9 cellular contexts compared by ENCODE assay signal in the genomic region with DNA sequence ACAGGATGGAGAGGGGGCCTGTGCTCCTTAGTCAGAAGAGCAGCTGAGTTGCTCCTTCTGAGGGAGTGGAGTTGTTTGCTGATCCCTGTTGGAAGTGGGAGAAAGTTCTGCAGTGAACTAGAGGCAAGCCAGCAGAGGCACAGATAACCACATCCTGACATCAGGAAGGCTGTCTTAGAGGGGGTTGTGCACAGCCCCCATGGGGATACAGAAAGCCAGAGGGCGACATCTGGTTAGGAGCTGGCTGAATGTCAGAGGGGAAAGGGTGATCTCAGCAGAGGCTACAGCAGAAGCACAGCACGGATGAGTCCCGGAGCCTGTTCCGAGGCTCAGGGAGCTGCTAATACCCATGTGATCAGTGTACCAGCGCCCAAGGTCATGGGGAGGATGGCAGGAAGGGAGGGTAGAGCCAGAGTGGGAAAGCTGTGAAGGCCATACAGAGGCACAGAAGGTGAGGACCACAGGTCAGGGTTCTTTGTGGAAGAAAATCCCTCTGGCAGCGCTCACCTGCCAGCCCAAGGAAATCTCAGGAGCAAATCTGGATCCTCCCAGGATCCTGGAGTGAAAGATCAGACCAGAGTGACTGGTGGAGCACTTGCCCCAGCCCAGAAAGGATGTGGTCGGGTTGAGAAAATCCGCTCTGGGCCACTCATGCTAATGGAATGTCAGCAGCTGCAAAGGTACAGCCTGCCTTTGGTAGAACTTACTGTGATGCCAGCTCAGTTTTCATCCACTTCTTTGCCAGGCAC.
DNase-seq lines count a peak whose midpoint lies in the region; ATAC-seq, FAIRE-seq and TF ChIP-seq lines count a peak whose summit lies in the region.
"Had no signal": no experiment of that assay in that cellular context is flagged by ENCODE, and none has a peak within 500 bp of the region (broad histone marks: within the 10 kb centered on the region; RNA-seq: fewer than 3 reads in every experiment).

No MANE protein-coding gene starts in this region.

- H3K36me3 ChIP-seq in astrocyte (ENCODE audit: insufficient read depth, low read length): peaks cover 5% of the 10 kb centered on the region
- H3K36me3 ChIP-seq in stomach: peaks cover 0 to 41% (median 36%) of the 10 kb centered on the region in 4 donors
- H3K36me3 ChIP-seq in small intestine (ENCODE audit: control insufficient read depth in 2 of 2, insufficient read depth in 2 of 2, low read length in 2 of 2): peaks cover 6 to 14% of the 10 kb centered on the region in 2 donors
- H3K36me3 ChIP-seq: cardiac muscle cell had no signal

- peak; percentile 32 to 33; a peak in 4 of 5 replicates for TF ChIP-seq RAD21 in A549 (conservative IDR thresholded peaks at IDR 0.05 in 1 of 2, IDR thresholded peaks at IDR 0.05 in 1 of 2)

- 8% methylated on average over 8 of the region's 8 CpGs for WGBS in A549 (ENCODE audit: missing lambda C conversion rate)
- 56 to 81% (median 71%) methylated on average over 8 of the region's 8 CpGs for WGBS in stomach, 5 donors
- WGBS in small intestine, 3 donors: 70 to 87% (median 82%) methylated on average over 8 of the region's 8 CpGs

- peak overlapping the region; percentile 41 for H2AFZ ChIP-seq in astrocyte (ENCODE audit: low read depth, low read length)

- H3K27ac ChIP-seq in A549 (peak overlapping the region; percentile 86 to 97), astrocyte (ENCODE audit: low read depth, low read length) (peak overlapping the region; percentile 98), stomach (peak overlapping the region; percentile 2 to 79 (median 69)), small intestine (ENCODE audit: low read depth in 1 of 2, low read length in 1 of 2) (peak overlapping the region in 1 of 2 donors; percentile 70)
- H3K27ac ChIP-seq: cardiac muscle cell had no signal

- peak overlapping the region; percentile 85 for H3K9ac ChIP-seq in astrocyte (ENCODE audit: low read length)

- no peak for TF ChIP-seq POLR2A in A549 (IDR thresholded peaks at IDR 0.05; ENCODE audit: low read length)
- no peak for TF ChIP-seq POLR2A in stomach (IDR thresholded peaks at IDR 0.05)

- POLR2A ChIA-PET in A549 (lab: Yijun Ruan, JAX): interaction anchor here (1.0 to 2.1 kb wide), 6 partner anchors 11 to 279 kb away, joined by 3 to 8 read pairs (median 6); no protein-coding TSS in a partner anchor

- H3K27me3 ChIP-seq in astrocyte (ENCODE audit: insufficient read depth, low read length) (no peaks in the 10 kb centered on the region), stomach (no peaks in the 10 kb centered on the region), small intestine (ENCODE audit: control insufficient read depth in 2 of 2, insufficient read depth in 2 of 2, low read length in 2 of 2) (no peaks in the 10 kb centered on the region)
- H3K27me3 ChIP-seq: cardiac muscle cell had no signal

- no peaks in the 10 kb centered on the region for H3K27me3 Mint-ChIP-seq in astrocyte (ENCODE audit: low read depth, unreplicated experiment)

- FAIRE-seq in A549 (lab: Jason Lieb, UNC) (no peak), astrocyte (lab: Jason Lieb, UNC) (peak; percentile 99), small intestine (lab: Jason Lieb, UNC) (no peak)

- H3K9me3 ChIP-seq in A549: no peaks in the 10 kb centered on the region
- H3K9me3 ChIP-seq in astrocyte (ENCODE audit: insufficient read depth, low read depth, low read length): no peaks in the 10 kb centered on the region
- no peaks in the 10 kb centered on the region for H3K9me3 ChIP-seq in stomach
- no peaks in the 10 kb centered on the region for H3K9me3 ChIP-seq in small intestine (ENCODE audit: control insufficient read depth, low read depth)

- CTCF ChIA-PET in A549 (lab: Yijun Ruan, JAX): interaction anchor here (0.8 to 4.6 kb wide), 20 partner anchors 11 to 292 kb away, joined by 3 to 26 read pairs (median 5); no protein-coding TSS in a partner anchor

- H3K79me2 ChIP-seq in astrocyte (ENCODE audit: insufficient read depth, low read length): no peaks in the 10 kb centered on the region

- TF ChIP-seq CTCF in A549 (IDR thresholded peaks at IDR 0.05) (no peak; the same call in 2 of the 3 replicates), astrocyte (IDR thresholded peaks at IDR 0.05; ENCODE audit: insufficient read depth, low read depth, low read length) (no peak), stomach (IDR thresholded peaks at IDR 0.05) (no peak)

- peak overlapping the region; percentile 100 for H3K27ac Mint-ChIP-seq in astrocyte (ENCODE audit: unreplicated experiment)

- H3K4me3 Mint-ChIP-seq in astrocyte (ENCODE audit: unreplicated experiment): peak overlapping the region; percentile 70

- peaks cover 14% of the 10 kb centered on the region for H3K36me3 Mint-ChIP-seq in astrocyte (ENCODE audit: low read depth, unreplicated experiment)

- TF ChIP-seq EP300 in A549 (IDR thresholded peaks at IDR 0.05): peak in 1 of 2 experiments; percentile 37; a peak in 1 of 5 replicates
- TF ChIP-seq EP300 in stomach (IDR thresholded peaks at IDR 0.05): no peak

- no peaks in the 10 kb centered on the region for H3K9me3 Mint-ChIP-seq in astrocyte (ENCODE audit: unreplicated experiment)

- peaks cover 42% of the 10 kb centered on the region for H3K4me1 Mint-ChIP-seq in astrocyte (ENCODE audit: low read depth, unreplicated experiment)

- peak overlapping the region; percentile 78 for H3K4me2 ChIP-seq in A549
- H3K4me2 ChIP-seq in astrocyte (ENCODE audit: low read length): peak overlapping the region; percentile 86

- H4K20me1 ChIP-seq in astrocyte (ENCODE audit: insufficient read depth, low read length): no peaks in the 10 kb centered on the region

- H3K4me3 ChIP-seq in A549: no peak overlapping the region; the same call in 2 of the 3 replicates
- peak overlapping the region; percentile 45 for H3K4me3 ChIP-seq in astrocyte (ENCODE audit: insufficient read depth, low read depth, low read length)
- H3K4me3 ChIP-seq in stomach: no peak overlapping the region
- H3K4me3 ChIP-seq in small intestine (ENCODE audit: low read depth in 1 of 2, low read length in 2 of 2): no peak overlapping the region
- H3K4me3 ChIP-seq: cardiac muscle cell had no signal

- ATAC-seq in A549 (peak; percentile 87 to 88), GM18873 (IDR thresholded peaks at IDR 0.05; ENCODE audit: low FRiP score, unreplicated experiment) (no peak)

- DNase-seq in A549 (ENCODE audit: low read depth in 1 of 2, low spot score in 1 of 2) (peak; percentile 81 to 96), HS-5 (ENCODE audit: low read depth) (peak; percentile 93), astrocyte (ENCODE audit: low read depth) (peak; percentile 93), iPS-NIHi11 (ENCODE audit: low spot score) (peak; percentile 72), stomach (no peak), small intestine (no peak)
- no peak for DNase-seq in activated CD4-positive, alpha-beta T cell treated with anti-CD3 and anti-CD28 coated beads, Interleukin-2, amount 50 U/mL, for 1 hour

- H3K4me1 ChIP-seq in A549 (peaks cover 54% of the 10 kb centered on the region), astrocyte (ENCODE audit: insufficient read depth, low read length) (peaks cover 38% of the 10 kb centered on the region), stomach (peaks cover 22 to 61% (median 42%) of the 10 kb centered on the region in 4 donors), small intestine (ENCODE audit: control insufficient read depth in 2 of 2, insufficient read depth in 1 of 2, low read depth in 1 of 2, low read length in 1 of 2) (no peaks in the 10 kb centered on the region)

- intact Hi-C loops in stomach (cut with DNase I; ENCODE audit: low total_unique reads): no loop called here

TF ChIP-seq in A549, 52 proteins besides CTCF, POLR2A, EP300 and RAD21 (continues in another document):
- no peak for TF ChIP-seq ZFP36 (IDR thresholded peaks at IDR 0.05; ENCODE audit: borderline replicate concordance, partially characterized antibody)
- TF ChIP-seq HOXA7 (CRISPR knock-in tag; IDR thresholded peaks at IDR 0.05): no peak
- no peak for TF ChIP-seq NFE2L2 (conservative IDR thresholded peaks at IDR 0.05; ENCODE audit: low read length)
- no peak for TF ChIP-seq RNF2 (IDR thresholded peaks at IDR 0.05; ENCODE audit: borderline replicate concordance, low read depth)
- TF ChIP-seq RCOR1 (IDR thresholded peaks at IDR 0.05; ENCODE audit: low read depth, low read length): no peak
- no peak for TF ChIP-seq MYC (IDR thresholded peaks at IDR 0.05; ENCODE audit: borderline replicate concordance, low read length)
- no peak; the same call in 1 of the 3 replicates for TF ChIP-seq SMC3 (IDR thresholded peaks at IDR 0.05)
- TF ChIP-seq, protein P1, sequence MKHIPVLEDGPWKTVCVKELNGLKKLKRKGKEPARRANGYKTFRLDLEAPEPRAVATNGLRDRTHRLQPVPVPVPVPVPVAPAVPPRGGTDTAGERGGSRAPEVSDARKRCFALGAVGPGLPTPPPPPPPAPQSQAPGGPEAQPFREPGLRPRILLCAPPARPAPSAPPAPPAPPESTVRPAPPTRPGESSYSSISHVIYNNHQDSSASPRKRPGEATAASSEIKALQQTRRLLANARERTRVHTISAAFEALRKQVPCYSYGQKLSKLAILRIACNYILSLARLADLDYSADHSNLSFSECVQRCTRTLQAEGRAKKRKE (CRISPR knock-in tag; IDR thresholded peaks at IDR 0.05; ENCODE audit: low read depth): peak; percentile 72; the same call in 1 of the 2 replicates
- TF ChIP-seq ESRRA (IDR thresholded peaks at IDR 0.05; ENCODE audit: borderline replicate concordance, low read length): peak; percentile 53; the same call in 1 of the 2 replicates
- TF ChIP-seq EHF (CRISPR knock-in tag; IDR thresholded peaks at IDR 0.05): peak; percentile 61; the same call in 1 of the 2 replicates
- no peak for TF ChIP-seq POLR2AphosphoS2 (conservative IDR thresholded peaks at IDR 0.05; ENCODE audit: low read length)
- no peak for TF ChIP-seq HEYL (CRISPR knock-in tag; IDR thresholded peaks at IDR 0.05)
- TF ChIP-seq, protein P2, sequence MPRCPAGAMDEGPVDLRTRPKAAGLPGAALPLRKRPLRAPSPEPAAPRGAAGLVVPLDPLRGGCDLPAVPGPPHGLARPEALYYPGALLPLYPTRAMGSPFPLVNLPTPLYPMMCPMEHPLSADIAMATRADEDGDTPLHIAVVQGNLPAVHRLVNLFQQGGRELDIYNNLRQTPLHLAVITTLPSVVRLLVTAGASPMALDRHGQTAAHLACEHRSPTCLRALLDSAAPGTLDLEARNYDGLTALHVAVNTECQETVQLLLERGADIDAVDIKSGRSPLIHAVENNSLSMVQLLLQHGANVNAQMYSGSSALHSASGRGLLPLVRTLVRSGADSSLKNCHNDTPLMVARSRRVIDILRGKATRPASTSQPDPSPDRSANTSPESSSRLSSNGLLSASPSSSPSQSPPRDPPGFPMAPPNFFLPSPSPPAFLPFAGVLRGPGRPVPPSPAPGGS (IDR thresholded peaks at IDR 0.05): 0 out of 3 replicates have a peak, but pooled peaks have one; percentile 19
- TF ChIP-seq BHLHE40 (IDR thresholded peaks at IDR 0.05; ENCODE audit: low read depth, low read length): no peak
- TF ChIP-seq JUN (IDR thresholded peaks at IDR 0.05): peak; percentile 62; a peak in 3 of 5 replicates
- no peak for TF ChIP-seq RFX5 (IDR thresholded peaks at IDR 0.05)

Comparison
In these comparisons a context has a peak if more than half of its experiments do, and no peak if none do; other contexts are left out.
1. DNase-seq: peak in A549 (2 of 2), HS-5 (single experiment), astrocyte (single experiment) and iPS-NIHi11 (single experiment); none in stomach (single experiment), activated CD4-positive, alpha-beta T cell treated with anti-CD3 and anti-CD28 coated beads, Interleukin-2, amount 50 U/mL, for 1 hour (single experiment) and small intestine (single experiment).